19 cellular contexts compared by ENCODE assay signal in the genomic region with DNA sequence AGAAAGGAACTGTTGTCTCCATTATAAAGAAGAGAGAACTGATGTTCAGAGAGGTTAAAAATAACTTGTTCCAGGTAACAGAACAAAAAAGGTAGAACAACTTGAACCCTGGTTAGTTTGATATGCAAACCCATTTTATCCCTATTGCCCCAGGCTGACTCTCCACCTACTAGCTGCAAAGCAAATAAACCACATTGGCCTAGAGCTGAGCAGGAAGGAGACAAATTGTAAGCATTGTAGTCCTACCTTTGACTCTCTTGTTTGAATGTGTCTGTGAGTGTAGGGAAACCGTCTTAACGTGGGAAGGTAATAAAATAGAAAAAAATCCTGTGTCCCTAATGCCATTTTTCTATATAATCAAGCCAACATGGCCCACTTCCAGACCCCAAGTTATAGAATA.
"Had no signal": no experiment of that assay in that cellular context is flagged by ENCODE, and none has a peak within 500 bp of the region (broad histone marks: within the 10 kb centered on the region; RNA-seq: fewer than 3 reads in every experiment).

No MANE protein-coding gene starts in this region.

- H3K79me2 ChIP-seq: hepatocyte had no signal

- H3K4me2 ChIP-seq: hepatocyte had no signal

- H3K4me1 ChIP-seq: spleen, testis, upper lobe of right lung, vagina had no signal

- H3K27ac ChIP-seq: dorsolateral prefrontal cortex, hepatocyte, spleen, testis, tibial nerve, upper lobe of right lung, vagina had no signal

- H3K36me3 ChIP-seq: spleen, tibial nerve, upper lobe of right lung, vagina had no signal

- H3K27me3 ChIP-seq: dorsolateral prefrontal cortex, hepatocyte, spleen, testis, tibial nerve, upper lobe of right lung, vagina had no signal

- DNase-seq: dorsolateral prefrontal cortex; effector CD8-positive, alpha-beta T cell; foreskin melanocyte; head of caudate nucleus; natural killer cell; posterior cingulate gyrus; spleen; stimulated activated CD4-positive, alpha-beta T cell treated with anti-CD3 and anti-CD28 coated beads, Interleukin-15, amount 100 ng/mL, for 24 hours; stimulated activated CD4-positive, alpha-beta T cell treated with anti-CD3 and anti-CD28 coated beads, Interleukin-1b, Interleukin-23, amount 100 ng/mL, for 48 hours; stimulated activated CD4-positive, alpha-beta T cell treated with anti-CD3 and anti-CD28 coated beads, Interleukin-4, amount 100 ng/mL, for 4 hours; stimulated activated naive B cell treated with anti-CD40 and anti-IgM and Interleukin-4, amounts not matched to agents 10 μg/mL and 1 μg/mL and 100 μg/mL, for 72 hours; stimulated activated naive CD8-positive, alpha-beta T cell treated with anti-CD3 and anti-CD28 coated beads, Interleukin-15, amount 100 ng/mL, for 72 hours; testis; upper lobe of right lung had no signal

- ATAC-seq: left lobe of liver; natural killer cell; sciatic nerve; stimulated activated naive B cell treated with anti-CD40 and anti-IgM and Interleukin-4, amounts not matched to agents 10 μg/mL and 1 μg/mL and 100 μg/mL, for 72 hours; stimulated activated naive CD8-positive, alpha-beta T cell treated with anti-CD3 and anti-CD28 coated beads, Interleukin-15, amount 100 ng/mL, for 72 hours; upper lobe of right lung had no signal

- H3K9me3 ChIP-seq: testis, tibial nerve, upper lobe of right lung, vagina had no signal

- H3K4me3 ChIP-seq: dorsolateral prefrontal cortex, hepatocyte, spleen, testis, tibial nerve, upper lobe of right lung, vagina had no signal

- H2AFZ ChIP-seq: hepatocyte had no signal
